In genomic region chr1:145981299-145981600, GRCh38 we compare ENCODE assay signal across 17 cellular contexts. TPM values are rescaled to one million over a fixed set of nuclear protein-coding genes. Genes with fewer than 3 reads are reported as not detected.
DNase-seq lines count a peak whose midpoint lies in the region; ATAC-seq and TF ChIP-seq lines count a peak whose summit lies in the region.
"Had no signal": no experiment of that assay in that cellular context is flagged by ENCODE, and none has a peak within 500 bp of the region (broad histone marks: within the 10 kb centered on the region; RNA-seq: fewer than 3 reads in every experiment).

No MANE protein-coding gene starts in this region.

- peak overlapping the region; percentile 81 for H3K27ac Mint-ChIP-seq in endothelial cell (ENCODE audit: unreplicated experiment)
- H3K27ac Mint-ChIP-seq: dendritic cell treated with granulocyte-macrophage colony-stimulating factor and Interleukin-4, amounts not matched to agents 40 ng/mL and 50 ng/mL, for 4 days; T-cell had no signal

- no peak overlapping the region for H3K4me3 ChIP-seq in heart right ventricle
- H3K4me3 ChIP-seq in ovary: no peak overlapping the region
- no peak overlapping the region for H3K4me3 ChIP-seq in aorta (ENCODE audit: low read length in 2 of 2)
- H3K4me3 ChIP-seq: MG63 had no signal

- 85 to 88% methylated on average over 5 of the region's 5 CpGs for WGBS in heart right ventricle, 2 donors
- WGBS in ovary, 3 donors: 93 to 94% (median 94%) methylated on average over 5 of the region's 5 CpGs
- 94 to 95% methylated on average over 5 of the region's 5 CpGs for WGBS in aorta, 2 donors

- DNase-seq in heart right ventricle (no peak), Right ventricle myocardium inferior (ENCODE audit: missing footprints) (no peak), endothelial cell (ENCODE audit: low spot score) (no peak), ovary (no peak), aorta (no peak), GM10266 (ENCODE audit: extremely low spot score) (no peak), NCI-H2029 (lab: John Stamatoyannopoulos, UW) (no peak), NK-92 (lab: John Stamatoyannopoulos, UW; ENCODE audit: unreplicated experiment) (no peak)
- DNase-seq: BE2C; MG63; NCI-H2171; stimulated activated CD4-positive, alpha-beta T cell treated with anti-CD3 and anti-CD28 coated beads, Interleukin-15, amount 100 ng/mL, for 24 hours; T-cell had no signal

- TF ChIP-seq EP300 in ovary (IDR thresholded peaks at IDR 0.05): no peak

- no peaks in the 10 kb centered on the region for H3K9me3 Mint-ChIP-seq in endothelial cell (ENCODE audit: unreplicated experiment)
- H3K9me3 Mint-ChIP-seq: activated naive CD4-positive, alpha-beta T cell treated with anti-CD3 and anti-CD28 coated beads, Interleukin-2, amount 50 U/mL, for 72 hours; dendritic cell treated with granulocyte-macrophage colony-stimulating factor and Interleukin-4, amounts not matched to agents 40 ng/mL and 50 ng/mL, for 4 days; neural crest cell; T-cell had no signal

- H3K4me1 Mint-ChIP-seq in endothelial cell (ENCODE audit: unreplicated experiment): peaks cover 26% of the 10 kb centered on the region

- TF ChIP-seq CTCF in heart right ventricle (IDR thresholded peaks at IDR 0.05) (no peak), endothelial cell (IDR thresholded peaks at IDR 0.05; ENCODE audit: unreplicated experiment) (no peak), ovary (IDR thresholded peaks at IDR 0.05) (no peak), GM10266 (IDR thresholded peaks at IDR 0.05; ENCODE audit: control insufficient read depth, insufficient read depth, low read depth, missing control alignments) (no peak)

- peaks cover 4% of the 10 kb centered on the region for H3K27me3 Mint-ChIP-seq in endothelial cell (ENCODE audit: unreplicated experiment)
- H3K27me3 Mint-ChIP-seq: dendritic cell treated with granulocyte-macrophage colony-stimulating factor and Interleukin-4, amounts not matched to agents 40 ng/mL and 50 ng/mL, for 4 days; T-cell had no signal

- H3K27ac ChIP-seq in heart right ventricle (peak overlapping the region; percentile 90 to 97 (median 94)), ovary (peak overlapping the region; percentile 4 to 76), aorta (ENCODE audit: low read depth in 1 of 2, low read length in 2 of 2) (peak overlapping the region; percentile 50 to 61)

- no peak for TF ChIP-seq POLR2A in ovary (IDR thresholded peaks at IDR 0.05)

- H3K4me3 Mint-ChIP-seq in endothelial cell (ENCODE audit: unreplicated experiment): no peak overlapping the region
- H3K4me3 Mint-ChIP-seq: dendritic cell treated with granulocyte-macrophage colony-stimulating factor and Interleukin-4, amounts not matched to agents 40 ng/mL and 50 ng/mL, for 4 days; neural crest cell; T-cell had no signal

- ATAC-seq in heart right ventricle: no peak
- ATAC-seq in Right ventricle myocardium inferior: no peak
- ATAC-seq in aorta (ENCODE audit: low FRiP score): no peak
- ATAC-seq: activated naive CD4-positive, alpha-beta T cell treated with anti-CD3 and anti-CD28 coated beads, Interleukin-2, amount 50 U/mL, for 72 hours; T-cell had no signal

- H3K9me3 ChIP-seq in heart right ventricle (no peaks in the 10 kb centered on the region), ovary (no peaks in the 10 kb centered on the region), aorta (ENCODE audit: control insufficient read depth, low read length) (no peaks in the 10 kb centered on the region)
- H3K9me3 ChIP-seq: BE2C, MG63 had no signal

- no peaks in the 10 kb centered on the region for H3K27me3 ChIP-seq in heart right ventricle
- no peaks in the 10 kb centered on the region for H3K27me3 ChIP-seq in ovary
- no peaks in the 10 kb centered on the region for H3K27me3 ChIP-seq in aorta (ENCODE audit: control insufficient read depth in 1 of 2, insufficient read depth in 2 of 2, low read length in 1 of 2)
- H3K27me3 ChIP-seq: BE2C, MG63 had no signal

- no peaks in the 10 kb centered on the region for H3K36me3 Mint-ChIP-seq in endothelial cell (ENCODE audit: low read depth, unreplicated experiment)
- H3K36me3 Mint-ChIP-seq: activated naive CD4-positive, alpha-beta T cell treated with anti-CD3 and anti-CD28 coated beads, Interleukin-2, amount 50 U/mL, for 72 hours had no signal

- intact Hi-C loops in heart right ventricle (cut with DNase I) (loop anchor here in 1 of 10 donors (2.0 kb wide), 1 partner anchor 16 kb away; the partner anchor contains the start of gene TXNIP), Right ventricle myocardium inferior (cut with DNase I) (no loop called here), ovary (cut with DNase I) (loop anchor here in 1 of 4 donors (2.0 kb wide), 1 partner anchor 20 kb away; no protein-coding TSS in a partner anchor), aorta (cut with DNase I) (no loop called here)

- H3K36me3 ChIP-seq in heart right ventricle (peaks cover 0 to 3% (median 0%) of the 10 kb centered on the region in 9 donors), ovary (no peaks in the 10 kb centered on the region), aorta (ENCODE audit: control insufficient read depth in 1 of 2, insufficient read depth in 2 of 2, low read length in 1 of 2) (no peaks in the 10 kb centered on the region)
- H3K36me3 ChIP-seq: BE2C, MG63 had no signal

- H3K4me1 ChIP-seq in heart right ventricle: peaks cover 61 to 92% (median 88%) of the 10 kb centered on the region in 9 donors
- H3K4me1 ChIP-seq in ovary (ENCODE audit: insufficient read depth): peaks cover 28% of the 10 kb centered on the region
- peaks cover 6 to 14% of the 10 kb centered on the region in 2 donors for H3K4me1 ChIP-seq in aorta (ENCODE audit: control insufficient read depth in 1 of 2, insufficient read depth in 2 of 2, low read length in 2 of 2)

RNA-seq across cellular contexts. Expression of gene TXNIP, which starts 15.1 kb away (rescaled TPM):
- total RNA-seq in heart right ventricle (1,000 to 10,000 TPM in 2 of 10 donors, 100 to 1,000 TPM in 8; 544 to 1,142 (median 777) TPM), Right ventricle myocardium inferior (1,017 TPM), endothelial cell (ENCODE audit: unreplicated experiment) (107 TPM), ovary (1,000 to 10,000 TPM in 1 of 7 donors, 100 to 1,000 TPM in 6; 335 to 1,406 (median 617) TPM), aorta (100 to 1,000 TPM; 354 to 536 TPM)
- polyA plus RNA-seq in heart right ventricle (100 to 1,000 TPM; 231 to 681 TPM), ovary (1,000 to 10,000 TPM in 1 of 2 donors, 100 to 1,000 TPM in 1; 570 to 1,154 TPM), aorta (100 to 1,000 TPM in 1 of 2 donors, 10 to 100 TPM in 1; 83.1 to 169 TPM)

RNA-seq across cellular contexts. Expression of gene POLR3GL, which starts 16.8 kb away (rescaled TPM):
- total RNA-seq in heart right ventricle (10 to 100 TPM; 30.9 to 44.7 (median 38.5) TPM), Right ventricle myocardium inferior (49.1 TPM), endothelial cell (ENCODE audit: unreplicated experiment) (12.4 TPM), ovary (10 to 100 TPM; 16.7 to 27.9 (median 23.4) TPM), aorta (10 to 100 TPM; 23.8 to 26.4 TPM)
- polyA plus RNA-seq in heart right ventricle (10 to 100 TPM; 44.2 to 64.5 TPM), ovary (10 to 100 TPM; 40.6 to 51.4 TPM), aorta (10 to 100 TPM; 73.4 to 89.0 TPM)

RNA-seq across cellular contexts. Expression of gene ANKRD34A, which starts 16.9 kb away (rescaled TPM):
- total RNA-seq in heart right ventricle: 1 to 10 TPM in 6 of 10 donors, under 1 TPM in 4; 0.66 to 1.5 (median 1.0) TPM
- 1 to 10 TPM in 1 of 2 donors, under 1 TPM in 1; 0.88 to 1.7 TPM for polyA plus RNA-seq in heart right ventricle
- 0.62 TPM for total RNA-seq in Right ventricle myocardium inferior
- 0.56 TPM for total RNA-seq in endothelial cell (ENCODE audit: unreplicated experiment)
- total RNA-seq in ovary: 1 to 10 TPM in 6 of 7 donors, under 1 TPM in 1; 0.48 to 5.2 (median 3.1) TPM
- under 1 TPM; 0.50 to 0.62 TPM for polyA plus RNA-seq in ovary
- 1 to 10 TPM; 1.4 to 2.2 TPM for total RNA-seq in aorta
- 1 to 10 TPM in 1 of 2 donors, under 1 TPM in 1; 0.63 to 1.9 TPM for polyA plus RNA-seq in aorta

RNA-seq across cellular contexts. Expression of gene LIX1L, which starts 23.4 kb away (rescaled TPM):
- total RNA-seq in heart right ventricle: 10 to 100 TPM; 21.2 to 30.0 (median 24.5) TPM
- 1 to 10 TPM; 7.1 to 9.4 TPM for polyA plus RNA-seq in heart right ventricle
- 25.8 TPM for total RNA-seq in Right ventricle myocardium inferior
- total RNA-seq in endothelial cell (ENCODE audit: unreplicated experiment): 83.3 TPM
- 100 to 1,000 TPM in 1 of 7 donors, 10 to 100 TPM in 6; 37.9 to 102 (median 73.9) TPM for total RNA-seq in ovary
- polyA plus RNA-seq in ovary: 10 to 100 TPM; 28.7 to 52.6 TPM
- total RNA-seq in aorta: 10 to 100 TPM; 53.2 to 60.0 TPM
- 10 to 100 TPM; 18.0 to 29.3 TPM for polyA plus RNA-seq in aorta

RNA-seq across cellular contexts. Expression of gene HJV, which starts 40.3 kb away (rescaled TPM):
- total RNA-seq in heart right ventricle: 100 to 1,000 TPM in 1 of 10 donors, 10 to 100 TPM in 9; 26.8 to 115 (median 76.5) TPM
- 10 to 100 TPM in 1 of 2 donors, under 1 TPM in 1; 0.52 to 18.8 TPM for polyA plus RNA-seq in heart right ventricle
- 71.0 TPM for total RNA-seq in Right ventricle myocardium inferior
- total RNA-seq in endothelial cell (ENCODE audit: unreplicated experiment): not detected
- not detected for total RNA-seq in ovary
- polyA plus RNA-seq in ovary: not detected
- total RNA-seq in aorta: not detected
- polyA plus RNA-seq in aorta: not detected
- total RNA-seq: activated naive CD4-positive, alpha-beta T cell treated with anti-CD3 and anti-CD28 coated beads, Interleukin-2, amount 50 U/mL, for 72 hours; fibroblast of villous mesenchyme; neural crest cell; T-cell had no signal

Comparison
In these comparisons a context has a peak if more than half of its experiments do, and no peak if none do; other contexts are left out.
1. H3K27ac ChIP-seq: peak in every context shown above with its lines; median percentile 94 in heart right ventricle; 56 in aorta; 40 in ovary.